In the genomic region with DNA sequence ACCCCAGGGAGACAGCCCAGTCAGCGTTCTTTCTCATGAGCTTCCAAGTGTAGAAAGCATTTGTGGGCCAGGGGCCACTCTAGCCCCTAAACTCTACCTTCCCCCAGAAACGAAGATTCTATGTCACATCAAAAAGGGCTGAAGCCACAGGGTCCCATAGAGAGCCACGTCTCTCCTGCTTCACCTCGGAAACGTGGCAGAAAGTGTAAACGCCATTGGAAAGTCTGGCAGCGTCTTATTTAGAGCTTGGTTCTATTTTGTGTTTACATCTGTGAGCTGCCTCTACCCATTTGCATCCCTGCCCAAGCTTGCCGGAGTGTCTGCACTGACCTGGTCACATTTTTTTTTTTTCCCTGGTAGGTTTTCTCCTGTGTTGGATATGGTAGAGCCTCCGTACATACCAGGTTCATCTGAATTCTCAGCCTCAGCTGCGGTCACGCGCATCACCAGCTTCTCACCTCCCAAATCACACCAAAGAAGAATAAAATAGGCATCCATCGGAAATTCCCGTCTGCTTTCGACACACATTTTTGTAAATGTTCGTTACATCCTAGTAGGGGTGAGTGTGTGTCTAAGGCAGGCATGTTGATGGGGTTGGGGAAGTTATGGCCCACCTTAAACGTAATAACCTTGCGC, we compare ENCODE assay signal across 19 cellular contexts.
"Had no signal": no experiment of that assay in that cellular context is flagged by ENCODE, and none has a peak within 500 bp of the region (broad histone marks: within the 10 kb centered on the region; RNA-seq: fewer than 3 reads in every experiment).

No MANE protein-coding gene starts in this region.

- ATAC-seq: gastroesophageal sphincter, left lung, lower lobe of right lung had no signal

- H3K36me3 Mint-ChIP-seq: immature natural killer cell, memory B cell had no signal

- H3K36me3 ChIP-seq: esophagus squamous epithelium, gastroesophageal sphincter, left lung, lower lobe of right lung, neutrophil had no signal

- H3K4me3 Mint-ChIP-seq: immature natural killer cell, memory B cell, naive B cell, nephron had no signal

- H3K4me3 ChIP-seq: esophagus squamous epithelium, gastroesophageal sphincter, left lung, lower lobe of right lung had no signal

- H3K4me1 ChIP-seq: esophagus squamous epithelium, gastroesophageal sphincter, left lung, lower lobe of right lung had no signal

- H3K9me3 ChIP-seq: esophagus squamous epithelium, gastroesophageal sphincter, left lung, lower lobe of right lung, neutrophil had no signal

- H3K27ac ChIP-seq: epithelial cell of prostate, esophagus squamous epithelium, gastroesophageal sphincter, left lung, lower lobe of right lung, neutrophil had no signal

- H3K9me3 Mint-ChIP-seq: immature natural killer cell, memory B cell, naive B cell had no signal

- DNase-seq: effector memory CD4-positive, alpha-beta T cell; esophagus squamous epithelium; foreskin fibroblast; glutamatergic neuron; immature natural killer cell; left lung; lower lobe of right lung; midbrain; naive B cell; posterior cingulate gyrus; small intestine; stimulated activated CD4-positive, alpha-beta T cell treated with anti-CD3 and anti-CD28 coated beads, Interleukin-2, amount 100 ng/mL, for 48 hours; stimulated activated naive CD4-positive, alpha-beta T cell treated with Interleukin-2 at 50 U/mL for 16 hours; trophoblast cell had no signal

- H3K27ac Mint-ChIP-seq: immature natural killer cell, memory B cell had no signal

- H3K4me1 Mint-ChIP-seq: immature natural killer cell, memory B cell, naive B cell had no signal
